ENCODE assay signal across 13 cellular contexts in the genomic region with DNA sequence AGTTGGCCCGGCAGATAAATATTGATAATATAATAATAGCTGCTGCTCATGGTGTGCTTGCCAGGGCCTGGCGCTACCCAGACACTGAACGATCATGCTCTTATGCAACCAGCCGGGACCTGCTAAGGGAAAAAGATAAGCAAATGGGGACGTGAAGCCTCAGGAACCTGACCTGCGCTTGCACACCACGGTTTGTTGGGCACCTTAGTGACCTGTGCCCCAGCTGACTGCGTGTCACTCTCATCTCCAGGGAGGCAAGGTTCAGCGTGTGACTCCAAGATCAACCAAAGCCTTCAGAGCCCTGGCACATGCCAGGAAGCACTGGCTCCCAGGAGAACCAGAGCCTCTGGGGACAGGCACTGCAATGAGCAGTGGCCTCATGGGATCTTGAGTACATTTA.
DNase-seq lines count a peak whose midpoint lies in the region; ATAC-seq, FAIRE-seq and TF ChIP-seq lines count a peak whose summit lies in the region.
"Had no signal": no experiment of that assay in that cellular context is flagged by ENCODE, and none has a peak within 500 bp of the region (broad histone marks: within the 10 kb centered on the region; RNA-seq: fewer than 3 reads in every experiment).

No MANE protein-coding gene starts in this region.

- peaks cover 3 to 6% of the 10 kb centered on the region in 2 experiments; a peak in 4 of 5 replicates for H3K9me3 Mint-ChIP-seq in H9
- peaks cover 9% of the 10 kb centered on the region for H3K9me3 Mint-ChIP-seq in Caco-2 (ENCODE audit: unreplicated experiment)

- H3T11ph ChIP-seq in H9 (ENCODE audit: low read length) = no peak overlapping the region

- no peak overlapping the region for H2BK120ac ChIP-seq in H9 (ENCODE audit: low read depth, low read length, poor library complexity, severe bottlenecking)

- no peak overlapping the region for H2AK5ac ChIP-seq in H9 (ENCODE audit: insufficient read length, low read length)

- DNase-seq in H9 (no peak), heart right ventricle (no peak), sciatic nerve (ENCODE audit: low spot score) (peak; percentile 32), Caco-2 (no peak), RCC 7860 (ENCODE audit: low spot score) (no peak), NCI-H748 treated with DMSO at 0.1 percent for 48 hours (lab: John Stamatoyannopoulos, UW) (no peak)
- DNase-seq: ACHN, NCI-H1092 treated with DMSO at 0.1 percent for 48 hours, NCI-H187, NCI-H510A treated with DMSO at 0.1 percent for 48 hours had no signal

- WGBS in H9 (ENCODE audit: extremely low coverage, insufficient read length, low lambda C conversion rate) = no CpG with 5 or more reads among the region's 9 CpGs
- WGBS in heart right ventricle, 2 donors = 65 to 74% methylated on average over 9 of the region's 9 CpGs

- H3K27ac ChIP-seq in BLaER1 (peak overlapping the region; percentile 15; the same call in 1 of the 2 replicates), H9 (ENCODE audit: insufficient read length, low read depth, low read length) (no peak overlapping the region), heart right ventricle (no peak overlapping the region)
- H3K27ac ChIP-seq: HL-60 had no signal

- H3K27me3 Mint-ChIP-seq in H9 (ENCODE audit: low read depth) (no peaks in the 10 kb centered on the region), Caco-2 (ENCODE audit: insufficient read depth, unreplicated experiment) (no peaks in the 10 kb centered on the region)

- CTCF ChIA-PET in Caco-2 (lab: Charles Lee) = no interaction called here

- no peaks in the 10 kb centered on the region for H3K27me3 ChIP-seq in BLaER1
- no peaks in the 10 kb centered on the region for H3K27me3 ChIP-seq in H9 (ENCODE audit: insufficient read depth, low read length)
- H3K27me3 ChIP-seq in heart right ventricle = no peaks in the 10 kb centered on the region
- no peaks in the 10 kb centered on the region for H3K27me3 ChIP-seq in Caco-2 (replicated peaks; ENCODE audit: control insufficient read depth, insufficient read depth, low read length)

- no peak overlapping the region for H2BK15ac ChIP-seq in H9 (ENCODE audit: low read depth, low read length)

- no peak for TF ChIP-seq CTCF in H9 (conservative IDR thresholded peaks at IDR 0.05)
- no peak for TF ChIP-seq CTCF in heart right ventricle (IDR thresholded peaks at IDR 0.05)
- no peak for TF ChIP-seq CTCF in Caco-2 (IDR thresholded peaks at IDR 0.05; ENCODE audit: insufficient read depth in 1 of 2, low read depth in 1 of 2, low read length in 1 of 2, severe bottlenecking in 1 of 2, unreplicated experiment in 1 of 2)

- POLR2A ChIA-PET in Caco-2 (lab: Charles Lee) = no interaction called here

- H3K9ac ChIP-seq in BLaER1 (no peak overlapping the region), H9 (ENCODE audit: extremely low read depth, insufficient read length, low read length) (no peak overlapping the region)

- H3K4me2 ChIP-seq in BLaER1 = peak overlapping the region; percentile 75
- no peak overlapping the region for H3K4me2 ChIP-seq in H9 (ENCODE audit: insufficient read depth, insufficient read length, low read length)

- H2AFZ ChIP-seq in H9 (ENCODE audit: low read length) = no peak overlapping the region

- H3K79me2 ChIP-seq in H9 (ENCODE audit: insufficient read depth, low read length) = no peaks in the 10 kb centered on the region

- H4K20me1 ChIP-seq in BLaER1 = no peaks in the 10 kb centered on the region
- H4K20me1 ChIP-seq in H9 (ENCODE audit: control insufficient read depth, insufficient read depth, insufficient read length) = no peaks in the 10 kb centered on the region

- no peaks in the 10 kb centered on the region for H3K23me2 ChIP-seq in H9 (ENCODE audit: insufficient read length, low read depth, low read length, poor library complexity, severe bottlenecking)

- H3K9me3 ChIP-seq in BLaER1 (peaks cover 2% of the 10 kb centered on the region), H9 (ENCODE audit: control insufficient read depth, low read depth, low read length) (no peaks in the 10 kb centered on the region), heart right ventricle (peaks cover 0 to 4% (median 0%) of the 10 kb centered on the region in 11 donors), Caco-2 (no peaks in the 10 kb centered on the region)

- peaks cover 60 to 65% (median 61%) of the 10 kb centered on the region in 3 experiments for H3K36me3 Mint-ChIP-seq in H9 (ENCODE audit: insufficient read depth in 1 of 3, low read depth in 3 of 3)
- peaks cover 10% of the 10 kb centered on the region for H3K36me3 Mint-ChIP-seq in Caco-2 (ENCODE audit: insufficient read depth, unreplicated experiment)

- peak overlapping the region; percentile 72 to 88 (median 88); a peak in 3 of 7 replicates for H3K27ac Mint-ChIP-seq in H9
- no peak overlapping the region for H3K27ac Mint-ChIP-seq in Caco-2 (ENCODE audit: unreplicated experiment)

- no peak overlapping the region for H3K18ac ChIP-seq in H9 (ENCODE audit: insufficient read length, low read depth, low read length)

- H3K36me3 ChIP-seq in BLaER1 = peaks cover 67% of the 10 kb centered on the region
- peaks cover 0 to 59% (median 0%) of the 10 kb centered on the region in 9 donors for H3K36me3 ChIP-seq in heart right ventricle
- no peaks in the 10 kb centered on the region; the same call in 1 of the 2 replicates for H3K36me3 ChIP-seq in Caco-2 (ENCODE audit: control insufficient read depth, insufficient read depth, low read length)

- no peak overlapping the region for H4K5ac ChIP-seq in H9 (ENCODE audit: insufficient read length, low read depth, low read length)

- ATAC-seq in heart right ventricle (peak in 5 of 8 donors; percentile 22 to 58 (median 34)), sciatic nerve (no peak)
- ATAC-seq: K562 had no signal

- no peak overlapping the region for H3K4ac ChIP-seq in H9 (ENCODE audit: low read depth, low read length)

- H3K4me3 Mint-ChIP-seq in H9 = no peak overlapping the region
- no peak overlapping the region for H3K4me3 Mint-ChIP-seq in Caco-2 (ENCODE audit: unreplicated experiment)

- H3K23ac ChIP-seq in H9 (ENCODE audit: insufficient read length, low read depth, low read length) = no peak overlapping the region

- no peak overlapping the region for H2BK5ac ChIP-seq in H9 (ENCODE audit: insufficient read length, low read length)

- no peak overlapping the region for H3K56ac ChIP-seq in H9 (ENCODE audit: insufficient read length, low read depth, low read length)

- H3K4me1 Mint-ChIP-seq in H9 (peaks cover 31% of the 10 kb centered on the region in 2 experiments), Caco-2 (ENCODE audit: low read depth, unreplicated experiment) (no peaks in the 10 kb centered on the region)

- H2BK12ac ChIP-seq in H9 (ENCODE audit: insufficient read length, low read depth, low read length) = no peak overlapping the region

- H3K4me3 ChIP-seq in BLaER1 (no peak overlapping the region), heart right ventricle (no peak overlapping the region), Caco-2 (ENCODE audit: low read depth, low read length) (no peak overlapping the region)
- H3K4me3 ChIP-seq: K562 had no signal

- FAIRE-seq in RCC 7860 (lab: Jason Lieb, UNC) = no peak

- BruUV-seq in Caco-2 (replicated peaks; lab: Mats Ljungman, UMichigan) = no TSS peak

- no peak overlapping the region for H3K14ac ChIP-seq in H9 (ENCODE audit: insufficient read depth, low read length)

- H4K8ac ChIP-seq in H9 (replicated peaks; ENCODE audit: insufficient read length, low read depth, low read length) = no peak overlapping the region

- intact Hi-C loops in heart right ventricle (cut with DNase I) = no loop called here
- intact Hi-C loops in sciatic nerve (cut with DNase I) = no loop called here
- intact Hi-C loops in Caco-2 (cut with micrococcal nuclease; ENCODE audit: unreplicated experiment) = no loop called here

- no peak overlapping the region for H2BK20ac ChIP-seq in H9 (ENCODE audit: low read depth, low read length, poor library complexity, severe bottlenecking)

- no peak overlapping the region for H4K91ac ChIP-seq in H9 (ENCODE audit: insufficient read length, low read depth, low read length)

- peaks cover 41% of the 10 kb centered on the region for H3K4me1 ChIP-seq in BLaER1
- H3K4me1 ChIP-seq in H9 (ENCODE audit: insufficient read depth, low read length) = peaks cover 6% of the 10 kb centered on the region; the same call in 1 of the 2 replicates
- H3K4me1 ChIP-seq in heart right ventricle = peaks cover 0 to 17% (median 0%) of the 10 kb centered on the region in 9 donors
- no peaks in the 10 kb centered on the region for H3K4me1 ChIP-seq in Caco-2

- no peaks in the 10 kb centered on the region for H3K79me1 ChIP-seq in H9 (ENCODE audit: insufficient read depth, low read depth, low read length, poor library complexity, severe bottlenecking)
